1 cellular context compared by ENCODE assay signal in the genomic region with DNA sequence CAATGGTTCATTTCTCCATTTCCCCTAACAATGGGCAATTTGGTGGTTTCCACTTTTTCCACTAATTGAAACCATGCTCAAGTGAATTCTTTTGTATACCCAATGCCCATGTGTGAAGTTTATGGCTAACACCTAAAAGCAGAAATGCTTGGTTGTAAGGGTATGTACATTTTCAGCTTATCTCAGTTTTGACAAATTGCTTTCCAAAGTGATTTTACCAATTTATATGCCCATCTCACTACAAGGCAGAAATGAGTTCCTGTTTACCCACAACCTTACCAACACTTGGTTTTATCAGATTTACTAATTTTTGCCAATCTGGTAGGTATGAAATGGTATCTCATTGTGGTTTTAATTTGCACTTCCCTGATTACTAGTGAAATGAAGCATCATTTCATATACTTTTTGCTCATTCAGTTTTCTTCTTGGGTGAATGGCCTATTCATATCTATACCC.
TF ChIP-seq lines count a peak whose summit lies in the region.

No MANE protein-coding gene starts in this region.

TF ChIP-seq in GM12878, 131 proteins besides CTCF, POLR2A, EP300 and RAD21 (continued from another document and continues in another):
- TF ChIP-seq, protein P1, sequence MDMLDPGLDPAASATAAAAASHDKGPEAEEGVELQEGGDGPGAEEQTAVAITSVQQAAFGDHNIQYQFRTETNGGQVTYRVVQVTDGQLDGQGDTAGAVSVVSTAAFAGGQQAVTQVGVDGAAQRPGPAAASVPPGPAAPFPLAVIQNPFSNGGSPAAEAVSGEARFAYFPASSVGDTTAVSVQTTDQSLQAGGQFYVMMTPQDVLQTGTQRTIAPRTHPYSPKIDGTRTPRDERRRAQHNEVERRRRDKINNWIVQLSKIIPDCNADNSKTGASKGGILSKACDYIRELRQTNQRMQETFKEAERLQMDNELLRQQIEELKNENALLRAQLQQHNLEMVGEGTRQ (IDR thresholded peaks at IDR 0.05; ENCODE audit: borderline replicate concordance, low read depth, low read length), result no peak
- TF ChIP-seq MEF2A (IDR thresholded peaks at IDR 0.05; ENCODE audit: insufficient read depth, low read depth, low read length) (no peak), RUNX3 (IDR thresholded peaks at IDR 0.05; ENCODE audit: low read length) (no peak), SKIL (IDR thresholded peaks at IDR 0.05; ENCODE audit: low read depth, poor library complexity, severe bottlenecking) (no peak), RAD51 (IDR thresholded peaks at IDR 0.05) (no peak), NFXL1 (IDR thresholded peaks at IDR 0.05; ENCODE audit: borderline replicate concordance) (no peak), FOXM1 (IDR thresholded peaks at IDR 0.05; ENCODE audit: low read depth, low read length) (no peak), ZNF592 (IDR thresholded peaks at IDR 0.05) (no peak), HDAC6 (IDR thresholded peaks at IDR 0.05; ENCODE audit: unreplicated experiment) (no peak), TCF7 (IDR thresholded peaks at IDR 0.05; ENCODE audit: borderline replicate concordance) (no peak), RBBP5 (conservative IDR thresholded peaks at IDR 0.05) (no peak), RELA (IDR thresholded peaks at IDR 0.05; ENCODE audit: borderline replicate concordance, partially characterized antibody) (no peak), MEF2B (IDR thresholded peaks at IDR 0.05; ENCODE audit: partially characterized antibody, poor library complexity, severe bottlenecking) (peak; percentile 20), RB1 (IDR thresholded peaks at IDR 0.05; ENCODE audit: borderline replicate concordance) (no peak), BCL11A (IDR thresholded peaks at IDR 0.05; ENCODE audit: low read depth, low read length) (no peak), POLR2AphosphoS2 (IDR thresholded peaks at IDR 0.05; ENCODE audit: low read depth, low read length) (no peak), KDM1A (IDR thresholded peaks at IDR 0.05; ENCODE audit: borderline replicate concordance) (no peak), ESRRA (IDR thresholded peaks at IDR 0.05; ENCODE audit: low read length) (no peak), DPF2 (IDR thresholded peaks at IDR 0.05) (peak; percentile 53; the same call in 1 of the 2 replicates), ZSCAN29 (IDR thresholded peaks at IDR 0.05) (no peak), KLF5 (IDR thresholded peaks at IDR 0.05; ENCODE audit: partially characterized antibody) (no peak), SMAD1 (IDR thresholded peaks at IDR 0.05; ENCODE audit: low read depth, partially characterized antibody) (no peak), SREBF2 (IDR thresholded peaks at IDR 0.05; ENCODE audit: low read length) (no peak), NFIC (IDR thresholded peaks at IDR 0.05; ENCODE audit: low read depth, low read length) (no peak), IRF4 (IDR thresholded peaks at IDR 0.05; ENCODE audit: low read depth, low read length) (no peak)
- TF ChIP-seq, protein P2, sequence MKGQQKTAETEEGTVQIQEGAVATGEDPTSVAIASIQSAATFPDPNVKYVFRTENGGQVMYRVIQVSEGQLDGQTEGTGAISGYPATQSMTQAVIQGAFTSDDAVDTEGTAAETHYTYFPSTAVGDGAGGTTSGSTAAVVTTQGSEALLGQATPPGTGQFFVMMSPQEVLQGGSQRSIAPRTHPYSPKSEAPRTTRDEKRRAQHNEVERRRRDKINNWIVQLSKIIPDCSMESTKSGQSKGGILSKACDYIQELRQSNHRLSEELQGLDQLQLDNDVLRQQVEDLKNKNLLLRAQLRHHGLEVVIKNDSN (IDR thresholded peaks at IDR 0.05; ENCODE audit: borderline replicate concordance, extremely low read length, insufficient read depth, low read depth, low read length), result no peak
- TF ChIP-seq, protein P3, sequence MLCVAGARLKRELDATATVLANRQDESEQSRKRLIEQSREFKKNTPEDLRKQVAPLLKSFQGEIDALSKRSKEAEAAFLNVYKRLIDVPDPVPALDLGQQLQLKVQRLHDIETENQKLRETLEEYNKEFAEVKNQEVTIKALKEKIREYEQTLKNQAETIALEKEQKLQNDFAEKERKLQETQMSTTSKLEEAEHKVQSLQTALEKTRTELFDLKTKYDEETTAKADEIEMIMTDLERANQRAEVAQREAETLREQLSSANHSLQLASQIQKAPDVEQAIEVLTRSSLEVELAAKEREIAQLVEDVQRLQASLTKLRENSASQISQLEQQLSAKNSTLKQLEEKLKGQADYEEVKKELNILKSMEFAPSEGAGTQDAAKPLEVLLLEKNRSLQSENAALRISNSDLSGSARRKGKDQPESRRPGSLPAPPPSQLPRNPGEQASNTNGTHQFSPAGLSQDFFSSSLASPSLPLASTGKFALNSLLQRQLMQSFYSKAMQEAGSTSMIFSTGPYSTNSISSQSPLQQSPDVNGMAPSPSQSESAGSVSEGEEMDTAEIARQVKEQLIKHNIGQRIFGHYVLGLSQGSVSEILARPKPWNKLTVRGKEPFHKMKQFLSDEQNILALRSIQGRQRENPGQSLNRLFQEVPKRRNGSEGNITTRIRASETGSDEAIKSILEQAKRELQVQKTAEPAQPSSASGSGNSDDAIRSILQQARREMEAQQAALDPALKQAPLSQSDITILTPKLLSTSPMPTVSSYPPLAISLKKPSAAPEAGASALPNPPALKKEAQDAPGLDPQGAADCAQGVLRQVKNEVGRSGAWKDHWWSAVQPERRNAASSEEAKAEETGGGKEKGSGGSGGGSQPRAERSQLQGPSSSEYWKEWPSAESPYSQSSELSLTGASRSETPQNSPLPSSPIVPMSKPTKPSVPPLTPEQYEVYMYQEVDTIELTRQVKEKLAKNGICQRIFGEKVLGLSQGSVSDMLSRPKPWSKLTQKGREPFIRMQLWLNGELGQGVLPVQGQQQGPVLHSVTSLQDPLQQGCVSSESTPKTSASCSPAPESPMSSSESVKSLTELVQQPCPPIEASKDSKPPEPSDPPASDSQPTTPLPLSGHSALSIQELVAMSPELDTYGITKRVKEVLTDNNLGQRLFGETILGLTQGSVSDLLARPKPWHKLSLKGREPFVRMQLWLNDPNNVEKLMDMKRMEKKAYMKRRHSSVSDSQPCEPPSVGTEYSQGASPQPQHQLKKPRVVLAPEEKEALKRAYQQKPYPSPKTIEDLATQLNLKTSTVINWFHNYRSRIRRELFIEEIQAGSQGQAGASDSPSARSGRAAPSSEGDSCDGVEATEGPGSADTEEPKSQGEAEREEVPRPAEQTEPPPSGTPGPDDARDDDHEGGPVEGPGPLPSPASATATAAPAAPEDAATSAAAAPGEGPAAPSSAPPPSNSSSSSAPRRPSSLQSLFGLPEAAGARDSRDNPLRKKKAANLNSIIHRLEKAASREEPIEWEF (IDR thresholded peaks at IDR 0.05; ENCODE audit: insufficient replicate concordance, low read depth, low read length), result no peak
- TF ChIP-seq, protein P4, sequence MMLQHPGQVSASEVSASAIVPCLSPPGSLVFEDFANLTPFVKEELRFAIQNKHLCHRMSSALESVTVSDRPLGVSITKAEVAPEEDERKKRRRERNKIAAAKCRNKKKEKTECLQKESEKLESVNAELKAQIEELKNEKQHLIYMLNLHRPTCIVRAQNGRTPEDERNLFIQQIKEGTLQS (IDR thresholded peaks at IDR 0.05; ENCODE audit: borderline replicate concordance, extremely low read depth, low read depth, low read length), result no peak
- TF ChIP-seq, protein P5, sequence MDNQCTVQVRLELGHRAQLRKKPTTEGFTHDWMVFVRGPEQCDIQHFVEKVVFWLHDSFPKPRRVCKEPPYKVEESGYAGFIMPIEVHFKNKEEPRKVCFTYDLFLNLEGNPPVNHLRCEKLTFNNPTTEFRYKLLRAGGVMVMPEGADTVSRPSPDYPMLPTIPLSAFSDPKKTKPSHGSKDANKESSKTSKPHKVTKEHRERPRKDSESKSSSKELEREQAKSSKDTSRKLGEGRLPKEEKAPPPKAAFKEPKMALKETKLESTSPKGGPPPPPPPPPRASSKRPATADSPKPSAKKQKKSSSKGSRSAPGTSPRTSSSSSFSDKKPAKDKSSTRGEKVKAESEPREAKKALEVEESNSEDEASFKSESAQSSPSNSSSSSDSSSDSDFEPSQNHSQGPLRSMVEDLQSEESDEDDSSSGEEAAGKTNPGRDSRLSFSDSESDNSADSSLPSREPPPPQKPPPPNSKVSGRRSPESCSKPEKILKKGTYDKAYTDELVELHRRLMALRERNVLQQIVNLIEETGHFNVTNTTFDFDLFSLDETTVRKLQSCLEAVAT (IDR thresholded peaks at IDR 0.05), result no peak
- TF ChIP-seq, protein P6, sequence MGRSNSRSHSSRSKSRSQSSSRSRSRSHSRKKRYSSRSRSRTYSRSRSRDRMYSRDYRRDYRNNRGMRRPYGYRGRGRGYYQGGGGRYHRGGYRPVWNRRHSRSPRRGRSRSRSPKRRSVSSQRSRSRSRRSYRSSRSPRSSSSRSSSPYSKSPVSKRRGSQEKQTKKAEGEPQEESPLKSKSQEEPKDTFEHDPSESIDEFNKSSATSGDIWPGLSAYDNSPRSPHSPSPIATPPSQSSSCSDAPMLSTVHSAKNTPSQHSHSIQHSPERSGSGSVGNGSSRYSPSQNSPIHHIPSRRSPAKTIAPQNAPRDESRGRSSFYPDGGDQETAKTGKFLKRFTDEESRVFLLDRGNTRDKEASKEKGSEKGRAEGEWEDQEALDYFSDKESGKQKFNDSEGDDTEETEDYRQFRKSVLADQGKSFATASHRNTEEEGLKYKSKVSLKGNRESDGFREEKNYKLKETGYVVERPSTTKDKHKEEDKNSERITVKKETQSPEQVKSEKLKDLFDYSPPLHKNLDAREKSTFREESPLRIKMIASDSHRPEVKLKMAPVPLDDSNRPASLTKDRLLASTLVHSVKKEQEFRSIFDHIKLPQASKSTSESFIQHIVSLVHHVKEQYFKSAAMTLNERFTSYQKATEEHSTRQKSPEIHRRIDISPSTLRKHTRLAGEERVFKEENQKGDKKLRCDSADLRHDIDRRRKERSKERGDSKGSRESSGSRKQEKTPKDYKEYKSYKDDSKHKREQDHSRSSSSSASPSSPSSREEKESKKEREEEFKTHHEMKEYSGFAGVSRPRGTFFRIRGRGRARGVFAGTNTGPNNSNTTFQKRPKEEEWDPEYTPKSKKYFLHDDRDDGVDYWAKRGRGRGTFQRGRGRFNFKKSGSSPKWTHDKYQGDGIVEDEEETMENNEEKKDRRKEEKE (IDR thresholded peaks at IDR 0.05), result no peak
- TF ChIP-seq, protein P7, sequence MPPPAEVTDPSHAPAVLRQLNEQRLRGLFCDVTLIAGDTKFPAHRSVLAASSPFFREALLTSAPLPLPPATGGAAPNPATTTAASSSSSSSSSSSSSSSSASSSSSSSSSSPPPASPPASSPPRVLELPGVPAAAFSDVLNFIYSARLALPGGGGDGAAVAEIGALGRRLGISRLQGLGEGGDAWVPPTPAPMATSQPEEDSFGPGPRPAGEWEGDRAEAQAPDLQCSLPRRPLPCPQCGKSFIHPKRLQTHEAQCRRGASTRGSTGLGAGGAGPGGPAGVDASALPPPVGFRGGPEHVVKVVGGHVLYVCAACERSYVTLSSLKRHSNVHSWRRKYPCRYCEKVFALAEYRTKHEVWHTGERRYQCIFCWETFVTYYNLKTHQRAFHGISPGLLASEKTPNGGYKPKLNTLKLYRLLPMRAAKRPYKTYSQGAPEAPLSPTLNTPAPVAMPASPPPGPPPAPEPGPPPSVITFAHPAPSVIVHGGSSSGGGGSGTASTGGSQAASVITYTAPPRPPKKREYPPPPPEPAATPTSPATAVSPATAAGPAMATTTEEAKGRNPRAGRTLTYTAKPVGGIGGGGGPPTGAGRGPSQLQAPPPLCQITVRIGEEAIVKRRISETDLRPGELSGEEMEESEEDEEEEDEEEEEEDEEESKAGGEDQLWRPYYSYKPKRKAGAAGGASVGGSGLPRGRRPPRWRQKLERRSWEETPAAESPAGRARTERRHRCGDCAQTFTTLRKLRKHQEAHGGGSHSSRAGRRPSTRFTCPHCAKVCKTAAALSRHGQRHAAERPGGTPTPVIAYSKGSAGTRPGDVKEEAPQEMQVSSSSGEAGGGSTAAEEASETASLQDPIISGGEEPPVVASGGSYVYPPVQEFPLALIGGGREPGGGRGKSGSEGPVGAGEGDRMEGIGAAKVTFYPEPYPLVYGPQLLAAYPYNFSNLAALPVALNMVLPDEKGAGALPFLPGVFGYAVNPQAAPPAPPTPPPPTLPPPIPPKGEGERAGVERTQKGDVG (CRISPR knock-in tag; IDR thresholded peaks at IDR 0.05), result no peak
